ENCODE assay signal across 9 cellular contexts in the genomic region with DNA sequence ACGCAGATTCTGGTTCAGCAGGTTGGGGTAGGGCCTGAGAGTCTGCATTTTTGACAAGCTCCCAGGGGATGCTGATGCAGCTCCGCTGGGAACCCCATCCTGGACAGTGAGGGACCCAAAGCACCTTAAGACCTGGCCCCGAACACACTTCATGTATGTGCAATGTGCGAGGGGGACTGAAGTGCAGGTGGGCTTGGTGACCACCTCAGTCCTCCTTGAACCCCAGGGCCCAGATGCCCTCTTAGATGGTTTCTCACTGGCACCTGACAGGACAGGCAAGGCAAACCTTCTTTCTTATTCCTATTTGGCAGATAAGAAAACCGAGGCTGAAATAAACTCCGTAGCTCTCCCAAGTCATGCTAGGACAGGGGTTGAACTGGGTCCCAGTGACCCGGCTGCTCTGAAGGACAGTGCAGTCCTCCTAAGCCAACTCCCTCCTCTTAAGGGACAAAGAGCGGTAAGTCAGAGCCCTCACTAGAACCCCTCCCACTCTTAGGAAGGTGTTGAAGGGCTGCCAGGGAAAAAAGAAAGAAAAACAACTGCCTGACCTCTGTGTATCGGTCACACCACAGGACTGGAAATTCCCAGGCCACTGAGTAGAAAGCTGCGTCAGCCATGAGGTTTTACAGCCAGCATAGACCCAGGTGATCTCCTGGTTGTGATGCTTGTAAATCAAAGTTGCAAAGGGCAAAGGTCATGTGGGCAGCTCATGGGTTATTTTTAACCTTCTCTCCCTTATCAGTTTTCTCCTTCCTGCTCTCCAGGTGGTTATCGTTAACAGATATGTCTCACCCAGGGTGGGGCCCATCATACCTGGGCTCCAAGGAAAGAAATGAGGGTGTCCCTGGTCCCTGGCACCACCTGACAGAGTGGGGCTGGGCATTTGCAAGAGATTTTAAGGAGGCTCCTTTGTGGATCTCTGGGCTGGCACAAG.
DNase-seq lines count a peak whose midpoint lies in the region; ATAC-seq and TF ChIP-seq lines count a peak whose summit lies in the region.
"Had no signal": no experiment of that assay in that cellular context is flagged by ENCODE, and none has a peak within 500 bp of the region (broad histone marks: within the 10 kb centered on the region; RNA-seq: fewer than 3 reads in every experiment).

No MANE protein-coding gene starts in this region.

- no peaks in the 10 kb centered on the region for H3K9me3 Mint-ChIP-seq in endothelial cell (ENCODE audit: unreplicated experiment)

- H3K27ac Mint-ChIP-seq in endothelial cell (ENCODE audit: unreplicated experiment), result no peak overlapping the region

- H3K36me3 Mint-ChIP-seq in endothelial cell (ENCODE audit: low read depth, unreplicated experiment), result peaks cover 5% of the 10 kb centered on the region

- H3K9me3 ChIP-seq in breast epithelium (no peaks in the 10 kb centered on the region), muscle layer of colon (ENCODE audit: low read length) (no peaks in the 10 kb centered on the region)

- TF ChIP-seq POLR2A in breast epithelium (IDR thresholded peaks at IDR 0.05), result no peak

- H3K27me3 Mint-ChIP-seq in endothelial cell (ENCODE audit: unreplicated experiment), result peaks cover 7% of the 10 kb centered on the region

- H3K36me3 ChIP-seq in breast epithelium (no peaks in the 10 kb centered on the region), muscle layer of colon (ENCODE audit: insufficient read depth, low read length) (no peaks in the 10 kb centered on the region)

- H3K4me1 ChIP-seq in breast epithelium (peaks cover 0 to 11% of the 10 kb centered on the region in 2 donors), muscle layer of colon (ENCODE audit: insufficient read depth, low read length) (peaks cover 27% of the 10 kb centered on the region)

- H3K4me3 Mint-ChIP-seq in endothelial cell (ENCODE audit: unreplicated experiment), result no peak overlapping the region

- H3K27me3 ChIP-seq in breast epithelium (no peaks in the 10 kb centered on the region), muscle layer of colon (ENCODE audit: control insufficient read depth in 1 of 2, insufficient read depth in 2 of 2, low read length in 2 of 2) (no peaks in the 10 kb centered on the region)

- no peak overlapping the region for H3K9ac ChIP-seq in muscle layer of colon (ENCODE audit: low read length)

- intact Hi-C loops in breast epithelium (cut with DNase I; ENCODE audit: low total_unique reads), result no loop called here

- TF ChIP-seq CTCF in breast epithelium (IDR thresholded peaks at IDR 0.05), result no peak
- TF ChIP-seq CTCF in coronary artery (IDR thresholded peaks at IDR 0.05), result no peak
- TF ChIP-seq CTCF in endothelial cell (IDR thresholded peaks at IDR 0.05; ENCODE audit: unreplicated experiment), result no peak

- peak overlapping the region; percentile 45 to 66 for H3K27ac ChIP-seq in breast epithelium
- H3K27ac ChIP-seq in muscle layer of colon (ENCODE audit: low read depth, low read length), result peak overlapping the region; percentile 30
- no peak overlapping the region for H3K27ac ChIP-seq in coronary artery
- H3K27ac ChIP-seq: SK-N-MC had no signal

- no peak overlapping the region for H3K4me3 ChIP-seq in breast epithelium
- no peak overlapping the region for H3K4me3 ChIP-seq in muscle layer of colon (ENCODE audit: low read depth in 1 of 2, low read length in 2 of 2)
- no peak overlapping the region for H3K4me3 ChIP-seq in coronary artery
- H3K4me3 ChIP-seq: SK-N-MC had no signal

- peaks cover 48% of the 10 kb centered on the region for H3K4me1 Mint-ChIP-seq in endothelial cell (ENCODE audit: unreplicated experiment)

- peak; percentile 72 for DNase-seq in GM04504 (ENCODE audit: low read depth)
- peak; percentile 93 for DNase-seq in HT1080 (ENCODE audit: low read depth)
- peak in 1 of 2 donors; percentile 44 for DNase-seq in breast epithelium (ENCODE audit: low spot score in 2 of 2)
- no peak for DNase-seq in coronary artery (ENCODE audit: low spot score)
- DNase-seq in ecto neural progenitor cell (ENCODE audit: low spot score), result no peak
- DNase-seq in endothelial cell (ENCODE audit: low spot score), result no peak

- peak; percentile 86 for ATAC-seq in GM21423 (IDR thresholded peaks at IDR 0.05; ENCODE audit: unreplicated experiment)

Comparison
In these comparisons a context has a peak if more than half of its experiments do, and no peak if none do; other contexts are left out.
1. DNase-seq: peak in GM04504 (single experiment) and HT1080 (single experiment); none in coronary artery (single experiment), ecto neural progenitor cell (single experiment) and endothelial cell (single experiment).
2. H3K27ac ChIP-seq: peak in breast epithelium (2 of 2) and muscle layer of colon (single experiment); none in coronary artery (0 of 2).